Comparison of ENCODE assay signal across 19 cellular contexts in genomic region chr4:22522706-22523501, GRCh38.
"Had no signal": no experiment of that assay in that cellular context is flagged by ENCODE, and none has a peak within 500 bp of the region (broad histone marks: within the 10 kb centered on the region; RNA-seq: fewer than 3 reads in every experiment).

No MANE protein-coding gene starts in this region.

- FAIRE-seq: colon, frontal cortex, small intestine had no signal

- H3K36me3 ChIP-seq: heart left ventricle, ovary, stomach, thoracic aorta, transverse colon had no signal

- H3K4me1 ChIP-seq: heart left ventricle, stomach had no signal

- H3K27me3 ChIP-seq: heart left ventricle, ovary, stomach, transverse colon had no signal

- ATAC-seq: effector memory CD8-positive, alpha-beta T cell; heart left ventricle; left lobe of liver; natural killer cell; right cardiac atrium had no signal

- DNase-seq: effector memory CD8-positive, alpha-beta T cell; heart left ventricle; hippocampal formation; islet precursor cell; mammary epithelial cell; natural killer cell; nucleus accumbens; ovary; right cardiac atrium; small intestine; stimulated activated CD4-positive, alpha-beta T cell treated with anti-CD3 and anti-CD28 coated beads, Interleukin-12 subunit alpha, Interleukin-12 subunit beta, amount 100 ng/mL, for 4 hours; stimulated activated naive CD4-positive, alpha-beta T cell; stomach; substantia nigra; transverse colon had no signal

- H3K27ac ChIP-seq: heart left ventricle, ovary, stomach, thoracic aorta, transverse colon had no signal

- H3K4me3 ChIP-seq: heart left ventricle, ovary, stomach, thoracic aorta, transverse colon had no signal

- H3K9me3 ChIP-seq: heart left ventricle, ovary, stomach, thoracic aorta, transverse colon had no signal
